8 cellular contexts compared by ENCODE assay signal in the genomic region with DNA sequence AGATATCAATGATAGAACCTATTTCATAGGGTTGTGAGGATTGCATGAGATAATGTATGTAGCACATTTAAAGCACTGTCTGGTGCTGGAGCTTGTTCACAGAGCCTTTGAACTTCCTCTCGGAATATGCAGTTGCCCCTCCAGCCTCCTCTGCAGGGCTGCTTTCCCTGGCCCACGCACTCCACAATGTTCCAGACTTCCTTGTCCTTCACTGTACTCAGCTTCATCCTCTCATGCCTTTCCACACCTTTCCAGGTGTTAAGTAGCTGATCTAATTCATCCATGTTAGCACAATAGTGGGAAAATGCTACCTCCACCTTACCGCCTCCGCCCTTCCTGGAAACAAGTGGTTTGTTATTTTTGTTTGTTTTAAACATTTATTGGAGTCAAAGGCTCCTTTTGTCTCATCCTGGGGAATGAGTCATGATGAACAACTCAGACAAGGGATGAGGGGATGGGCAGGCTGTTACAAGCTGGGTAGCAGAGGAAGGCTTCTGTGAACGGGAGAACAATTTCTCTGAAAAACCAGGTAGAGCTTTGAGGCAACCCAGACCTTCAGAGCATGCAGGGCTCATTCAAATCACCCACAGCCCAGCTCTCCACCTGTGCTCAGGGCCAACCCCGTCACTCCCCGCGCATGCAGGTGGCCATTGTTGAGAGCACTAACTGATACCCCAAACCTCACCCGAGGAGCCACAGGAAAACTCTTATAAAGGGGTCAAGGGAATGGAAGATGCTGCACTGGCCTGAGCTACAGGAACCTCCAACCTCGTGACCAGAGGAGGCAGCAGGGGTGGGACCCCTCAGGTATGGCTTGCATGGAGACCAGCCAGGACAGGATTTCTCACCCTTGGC.
DNase-seq lines count a peak whose midpoint lies in the region; ATAC-seq and TF ChIP-seq lines count a peak whose summit lies in the region.

No MANE protein-coding gene starts in this region.

- no peak overlapping the region for H3K9ac ChIP-seq in SK-N-SH
- H3K9ac ChIP-seq in mucosa of rectum (ENCODE audit: low read depth in 1 of 2, low read length in 2 of 2), result no peak overlapping the region

- H3K27me3 ChIP-seq in SK-N-SH (ENCODE audit: insufficient read depth), result no peaks in the 10 kb centered on the region; the same call in 1 of the 2 replicates
- H3K27me3 ChIP-seq in mucosa of rectum (ENCODE audit: control insufficient read depth in 2 of 2, insufficient read depth in 2 of 2, low read length in 2 of 2), result no peaks in the 10 kb centered on the region

- 38% methylated on average over 10 of the region's 10 CpGs for WGBS in SK-N-SH (ENCODE audit: low lambda C conversion rate)

- H3K4me2 ChIP-seq in SK-N-SH, result no peak overlapping the region

- no peak for TF ChIP-seq EP300 in SK-N-SH (IDR thresholded peaks at IDR 0.05; ENCODE audit: borderline replicate concordance in 1 of 2, low read depth in 1 of 2, low read length in 1 of 2)

- H3K4me1 ChIP-seq in SK-N-SH (ENCODE audit: control insufficient read depth in 1 of 2, insufficient read depth in 2 of 2, low read depth in 1 of 2, low read length in 1 of 2) (no peaks in the 10 kb centered on the region), mucosa of rectum (ENCODE audit: control insufficient read depth in 2 of 2, insufficient read depth in 2 of 2, low read length in 2 of 2) (peaks cover 11 to 16% of the 10 kb centered on the region in 2 donors)

- CTCF ChIA-PET in SK-N-SH (lab: Yijun Ruan, JAX), result no interaction called here

- H3F3A ChIP-seq in SK-N-SH (replicated peaks; ENCODE audit: insufficient read depth), result no peaks in the 10 kb centered on the region

- H3K36me3 ChIP-seq in SK-N-SH (replicated peaks in 1 of 2; ENCODE audit: control insufficient read depth in 1 of 2, insufficient read depth in 2 of 2, low read length in 1 of 2) (no peaks in the 10 kb centered on the region), mucosa of rectum (ENCODE audit: control insufficient read depth in 2 of 2, insufficient read depth in 2 of 2, low read length in 2 of 2) (no peaks in the 10 kb centered on the region)

- H3K27ac ChIP-seq in SK-N-SH (ENCODE audit: low read depth in 2 of 2, low read length in 1 of 2) (no peak overlapping the region), mucosa of rectum (ENCODE audit: low read depth in 2 of 2, low read length in 2 of 2) (peak overlapping the region; percentile 13 to 24)

- POLR2A ChIA-PET in SK-N-SH (lab: Yijun Ruan, JAX), result no interaction called here

- no peak overlapping the region for H2AFZ ChIP-seq in SK-N-SH (ENCODE audit: low read depth)

- no peaks in the 10 kb centered on the region for H4K20me1 ChIP-seq in SK-N-SH (ENCODE audit: insufficient read depth)

- H3K4me3 ChIP-seq in SK-N-SH (ENCODE audit: low read depth in 2 of 2, low read length in 1 of 2), result no peak overlapping the region
- H3K4me3 ChIP-seq in astrocyte of the spinal cord (ENCODE audit: low read depth, low read length), result no peak overlapping the region
- no peak overlapping the region for H3K4me3 ChIP-seq in mucosa of rectum (ENCODE audit: low read length in 2 of 2)

- no peaks in the 10 kb centered on the region for H3K79me2 ChIP-seq in SK-N-SH (ENCODE audit: insufficient read depth)

- TF ChIP-seq RAD21 in SK-N-SH (IDR thresholded peaks at IDR 0.05; ENCODE audit: low read length), result no peak

- H3K9me3 ChIP-seq in SK-N-SH, result no peaks in the 10 kb centered on the region
- no peaks in the 10 kb centered on the region for H3K9me3 ChIP-seq in mucosa of rectum (ENCODE audit: control insufficient read depth in 2 of 2, low read length in 2 of 2)

- TF ChIP-seq CTCF in SK-N-SH (IDR thresholded peaks at IDR 0.05), result no peak
- TF ChIP-seq CTCF in astrocyte of the spinal cord (IDR thresholded peaks at IDR 0.05; ENCODE audit: low read depth, low read length), result no peak

- no peak for ATAC-seq in SK-N-SH treated with all-trans-retinoic acid at 6 μM for 48 hours
- no peak for ATAC-seq in GM19467 (IDR thresholded peaks at IDR 0.05; ENCODE audit: unreplicated experiment)

- in situ Hi-C loops in astrocyte of the spinal cord (cut with HindIII; ENCODE audit: low sequenced_read_pairs), result no loop called here

- DNase-seq in SK-N-SH (no peak), HuH-7 (ENCODE audit: low spot score) (peak; percentile 19), astrocyte of the spinal cord (ENCODE audit: low read depth, low spot score) (peak; percentile 46), NCI-H526 (lab: John Stamatoyannopoulos, UW) (no peak)
- no peak for DNase-seq in effector CD8-positive, alpha-beta T cell (lab: John Stamatoyannopoulos, UW)

- no peaks in the 10 kb centered on the region for H3K9me2 ChIP-seq in SK-N-SH

TF ChIP-seq in SK-N-SH, 30 proteins besides CTCF, POLR2A, EP300 and RAD21:
- TF ChIP-seq TEAD4 (IDR thresholded peaks at IDR 0.05; ENCODE audit: borderline replicate concordance, insufficient read depth) (no peak), JUND (IDR thresholded peaks at IDR 0.05) (0 out of 2 replicates have a peak, but pooled peaks have one; percentile 5), RXRA (IDR thresholded peaks at IDR 0.05; ENCODE audit: borderline replicate concordance, low read depth) (no peak), MEF2A (IDR thresholded peaks at IDR 0.05; ENCODE audit: borderline replicate concordance, low read depth) (no peak), USF2 (IDR thresholded peaks at IDR 0.05; ENCODE audit: borderline replicate concordance, low read depth, low read length) (no peak)

TF ChIP-seq in SK-N-SH treated with all-trans-retinoic acid at 6 μM for 48 hours, 23 proteins besides CTCF, POLR2A, EP300 and RAD21 (continues in another document):
- TF ChIP-seq TOX (CRISPR knock-in tag; IDR thresholded peaks at IDR 0.05; ENCODE audit: borderline replicate concordance) (no peak), ESRRG (CRISPR knock-in tag; IDR thresholded peaks at IDR 0.05) (no peak), TCF4 (CRISPR knock-in tag; IDR thresholded peaks at IDR 0.05; ENCODE audit: borderline replicate concordance) (no peak), GLIS3 (CRISPR knock-in tag; IDR thresholded peaks at IDR 0.05) (no peak), ISL1 (CRISPR knock-in tag; IDR thresholded peaks at IDR 0.05) (no peak), POU6F1 (CRISPR knock-in tag; IDR thresholded peaks at IDR 0.05; ENCODE audit: borderline replicate concordance, low read depth) (no peak), CSDC2 (CRISPR knock-in tag; IDR thresholded peaks at IDR 0.05) (no peak), ZFP3 (CRISPR knock-in tag; IDR thresholded peaks at IDR 0.05) (no peak), ZNF8 (CRISPR knock-in tag; IDR thresholded peaks at IDR 0.05) (no peak)
- TF ChIP-seq, protein P1, sequence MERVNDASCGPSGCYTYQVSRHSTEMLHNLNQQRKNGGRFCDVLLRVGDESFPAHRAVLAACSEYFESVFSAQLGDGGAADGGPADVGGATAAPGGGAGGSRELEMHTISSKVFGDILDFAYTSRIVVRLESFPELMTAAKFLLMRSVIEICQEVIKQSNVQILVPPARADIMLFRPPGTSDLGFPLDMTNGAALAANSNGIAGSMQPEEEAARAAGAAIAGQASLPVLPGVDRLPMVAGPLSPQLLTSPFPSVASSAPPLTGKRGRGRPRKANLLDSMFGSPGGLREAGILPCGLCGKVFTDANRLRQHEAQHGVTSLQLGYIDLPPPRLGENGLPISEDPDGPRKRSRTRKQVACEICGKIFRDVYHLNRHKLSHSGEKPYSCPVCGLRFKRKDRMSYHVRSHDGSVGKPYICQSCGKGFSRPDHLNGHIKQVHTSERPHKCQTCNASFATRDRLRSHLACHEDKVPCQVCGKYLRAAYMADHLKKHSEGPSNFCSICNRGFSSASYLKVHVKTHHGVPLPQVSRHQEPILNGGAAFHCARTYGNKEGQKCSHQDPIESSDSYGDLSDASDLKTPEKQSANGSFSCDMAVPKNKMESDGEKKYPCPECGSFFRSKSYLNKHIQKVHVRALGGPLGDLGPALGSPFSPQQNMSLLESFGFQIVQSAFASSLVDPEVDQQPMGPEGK (CRISPR knock-in tag; IDR thresholded peaks at IDR 0.05; ENCODE audit: borderline replicate concordance), result no peak
- TF ChIP-seq, protein P2, sequence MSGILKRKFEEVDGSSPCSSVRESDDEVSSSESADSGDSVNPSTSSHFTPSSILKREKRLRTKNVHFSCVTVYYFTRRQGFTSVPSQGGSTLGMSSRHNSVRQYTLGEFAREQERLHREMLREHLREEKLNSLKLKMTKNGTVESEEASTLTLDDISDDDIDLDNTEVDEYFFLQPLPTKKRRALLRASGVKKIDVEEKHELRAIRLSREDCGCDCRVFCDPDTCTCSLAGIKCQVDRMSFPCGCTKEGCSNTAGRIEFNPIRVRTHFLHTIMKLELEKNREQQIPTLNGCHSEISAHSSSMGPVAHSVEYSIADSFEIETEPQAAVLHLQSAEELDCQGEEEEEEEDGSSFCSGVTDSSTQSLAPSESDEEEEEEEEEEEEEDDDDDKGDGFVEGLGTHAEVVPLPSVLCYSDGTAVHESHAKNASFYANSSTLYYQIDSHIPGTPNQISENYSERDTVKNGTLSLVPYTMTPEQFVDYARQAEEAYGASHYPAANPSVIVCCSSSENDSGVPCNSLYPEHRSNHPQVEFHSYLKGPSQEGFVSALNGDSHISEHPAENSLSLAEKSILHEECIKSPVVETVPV (CRISPR knock-in tag; IDR thresholded peaks at IDR 0.05), result no peak

Comparison
In these comparisons a context has a peak if more than half of its experiments do, and no peak if none do; other contexts are left out.
1. DNase-seq: peak in HuH-7 (single experiment) and astrocyte of the spinal cord (single experiment); none in SK-N-SH (single experiment), effector CD8-positive, alpha-beta T cell (single experiment) and NCI-H526 (0 of 2).
2. H3K27ac ChIP-seq: peak in mucosa of rectum (2 of 2); none in SK-N-SH (0 of 2).